21 cellular contexts compared by ENCODE assay signal in the genomic region with DNA sequence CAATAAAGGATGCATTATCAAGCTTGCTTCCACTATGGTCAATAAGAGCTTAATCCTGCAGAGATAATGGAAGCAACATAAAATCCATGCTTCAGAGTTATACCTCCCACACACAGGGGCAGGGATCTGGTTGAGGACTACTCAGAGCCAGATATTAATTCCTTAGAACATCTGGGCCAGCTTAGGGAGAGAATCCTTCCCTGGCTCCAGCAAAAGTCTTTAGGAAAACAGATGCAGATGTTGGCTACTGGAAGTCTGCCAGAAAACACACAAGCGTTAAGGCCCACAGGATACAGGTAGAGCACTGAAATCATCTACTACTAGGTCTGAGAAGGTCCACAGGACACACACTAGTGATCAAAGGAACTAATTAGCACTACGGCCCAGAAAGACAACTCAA.
"Had no signal": no experiment of that assay in that cellular context is flagged by ENCODE, and none has a peak within 500 bp of the region (broad histone marks: within the 10 kb centered on the region; RNA-seq: fewer than 3 reads in every experiment).

No MANE protein-coding gene starts in this region.

- ATAC-seq: Right ventricle myocardium inferior, SK-N-SH treated with all-trans-retinoic acid at 6 μM for 48 hours had no signal

- DNase-seq: NCI-H1048; NCI-H1105; NCI-H1417; NCI-H1436 treated with DMSO at 0.1 percent for 48 hours; NCI-H1694; NCI-H187 treated with DMSO at 0.1 percent for 48 hours; NCI-H2029 treated with DMSO at 0.1 percent for 48 hours; NCI-H2171 treated with DMSO at 0.1 percent for 48 hours; NCI-H345; NCI-H524; NCI-H526 treated with DMSO at 0.1 percent for 48 hours; NCI-H774; NK-92 treated with Interleukin-12 subunit alpha and Interleukin-12 subunit beta, amount 100 ng/mL, for 24 hours; OCI-M1; PC-9; Peyer's patch; SHP77 treated with DMSO at 0.1 percent for 48 hours; SJCRH30; T-helper 1 cell had no signal
